1 cellular context compared by ENCODE assay signal in genomic region chr22:29799217-29799680, GRCh38.
TF ChIP-seq lines count a peak whose summit lies in the region.

No MANE protein-coding gene starts in this region.

TF ChIP-seq in K562, 482 proteins besides CTCF, POLR2A, EP300 and RAD21 (continued from another document and continues in another):
- TF ChIP-seq DLX4 (CRISPR knock-in tag; IDR thresholded peaks at IDR 0.05), result no peak
- TF ChIP-seq SMAD2 (IDR thresholded peaks at IDR 0.05; ENCODE audit: low read depth, low read length), result no peak
- no peak for TF ChIP-seq FOXJ3 (CRISPR knock-in tag; IDR thresholded peaks at IDR 0.05)
- TF ChIP-seq MAFK (IDR thresholded peaks at IDR 0.05; ENCODE audit: low read length), result peak; percentile 89
- peak; percentile 52; the same call in 1 of the 2 replicates for TF ChIP-seq ZBTB9 (CRISPR knock-in tag; IDR thresholded peaks at IDR 0.05)
- no peak for TF ChIP-seq SOX6 (IDR thresholded peaks at IDR 0.05)
- no peak for TF ChIP-seq TARDBP (IDR thresholded peaks at IDR 0.05)
- no peak for TF ChIP-seq ARID2 (IDR thresholded peaks at IDR 0.05)
- peak; percentile 60 for TF ChIP-seq EP400 (IDR thresholded peaks at IDR 0.05)
- TF ChIP-seq ATF1 (CRISPR knock-in tag; IDR thresholded peaks at IDR 0.05), result no peak
- 0 out of 2 replicates have a peak, but pooled peaks have one; percentile 15 for TF ChIP-seq ATF1 (tag; IDR thresholded peaks at IDR 0.05)
- no peak for TF ChIP-seq MXI1 (IDR thresholded peaks at IDR 0.05; ENCODE audit: low read depth, low read length)
- no peak for TF ChIP-seq HES1 (IDR thresholded peaks at IDR 0.05; ENCODE audit: low read depth)
- no peak for TF ChIP-seq COPS2 (conservative IDR thresholded peaks at IDR 0.05)
- no peak for TF ChIP-seq DNMT1 (IDR thresholded peaks at IDR 0.05)
- no peak for TF ChIP-seq PKNOX1 (IDR thresholded peaks at IDR 0.05)
- no peak for TF ChIP-seq SREBF1 (IDR thresholded peaks at IDR 0.05; ENCODE audit: borderline replicate concordance, low read depth, low read length)
- TF ChIP-seq VEZF1 (CRISPR knock-in tag; IDR thresholded peaks at IDR 0.05), result peak; percentile 42
- no peak for TF ChIP-seq RAD51 (IDR thresholded peaks at IDR 0.05; ENCODE audit: borderline replicate concordance, low read depth)
- TF ChIP-seq CEBPZ (IDR thresholded peaks at IDR 0.05; ENCODE audit: borderline replicate concordance, low read depth, low read length), result no peak
- TF ChIP-seq ARID4B (CRISPR knock-in tag; IDR thresholded peaks at IDR 0.05), result no peak
- TF ChIP-seq ZNF717 (CRISPR knock-in tag; IDR thresholded peaks at IDR 0.05), result no peak
- TF ChIP-seq ZNF324 (CRISPR knock-in tag; IDR thresholded peaks at IDR 0.05), result no peak
- no peak for TF ChIP-seq FOXA3 (CRISPR knock-in tag; conservative IDR thresholded peaks at IDR 0.05 in 1 of 2, IDR thresholded peaks at IDR 0.05 in 1 of 2)
- no peak for TF ChIP-seq ZNF512 (tag; IDR thresholded peaks at IDR 0.05)
- TF ChIP-seq ZNF707 (CRISPR knock-in tag; conservative IDR thresholded peaks at IDR 0.05), result no peak
- no peak for TF ChIP-seq EHMT2 (IDR thresholded peaks at IDR 0.05)
- TF ChIP-seq ZBTB34 (CRISPR knock-in tag; IDR thresholded peaks at IDR 0.05), result no peak
- TF ChIP-seq RERE (CRISPR knock-in tag; IDR thresholded peaks at IDR 0.05; ENCODE audit: borderline replicate concordance), result no peak
- no peak for TF ChIP-seq HDAC3 (IDR thresholded peaks at IDR 0.05; ENCODE audit: borderline replicate concordance, partially characterized antibody)
- no peak for TF ChIP-seq EZH2 (IDR thresholded peaks at IDR 0.05; ENCODE audit: borderline replicate concordance, low read depth, low read length)
- no peak for TF ChIP-seq SREBF2 (CRISPR knock-in tag; IDR thresholded peaks at IDR 0.05)
- peak; percentile 67; the same call in 1 of the 2 replicates for TF ChIP-seq TCF7 (IDR thresholded peaks at IDR 0.05; ENCODE audit: borderline replicate concordance)
- TF ChIP-seq GTF2E2 (tag; IDR thresholded peaks at IDR 0.05), result no peak
- TF ChIP-seq RBBP5 (IDR thresholded peaks at IDR 0.05; ENCODE audit: borderline replicate concordance, insufficient read depth, low read length, poor library complexity, severe bottlenecking), result no peak
- TF ChIP-seq MYBL2 (IDR thresholded peaks at IDR 0.05; ENCODE audit: low read depth), result no peak
- TF ChIP-seq MYBL2 (CRISPR knock-in tag; IDR thresholded peaks at IDR 0.05; ENCODE audit: borderline replicate concordance), result no peak
- no peak for TF ChIP-seq USF1 (CRISPR knock-in tag; IDR thresholded peaks at IDR 0.05)
- no peak for TF ChIP-seq TEAD1 (CRISPR knock-in tag; IDR thresholded peaks at IDR 0.05)
